In genomic region chr6:85498596-85499258, GRCh38 we compare ENCODE assay signal across 13 cellular contexts. TPM values are rescaled to one million over a fixed set of nuclear protein-coding genes. Genes with fewer than 3 reads are reported as not detected.
DNase-seq lines count a peak whose midpoint lies in the region; ATAC-seq, FAIRE-seq and TF ChIP-seq lines count a peak whose summit lies in the region.
"Had no signal": no experiment of that assay in that cellular context is flagged by ENCODE, and none has a peak within 500 bp of the region (broad histone marks: within the 10 kb centered on the region; RNA-seq: fewer than 3 reads in every experiment).

No MANE protein-coding gene starts in this region.

- peaks cover 8% of the 10 kb centered on the region for H3K4me1 ChIP-seq in CD8-positive, alpha-beta T cell (ENCODE audit: insufficient read depth, low read length)

- peaks cover 19% of the 10 kb centered on the region for H3K4me1 Mint-ChIP-seq in CD8-positive, alpha-beta T cell (ENCODE audit: low read depth)
- peaks cover 39% of the 10 kb centered on the region for H3K4me1 Mint-ChIP-seq in HFFc6 (ENCODE audit: low read depth)

- H3K36me3 Mint-ChIP-seq in CD8-positive, alpha-beta T cell, result peaks cover 41% of the 10 kb centered on the region
- H3K36me3 Mint-ChIP-seq in HFFc6 (ENCODE audit: low read depth), result peaks cover 60% of the 10 kb centered on the region

- DNase-seq in CD8-positive, alpha-beta T cell, result no peak
- no peak for DNase-seq in HFFc6
- DNase-seq in glomerular endothelial cell (ENCODE audit: extremely low read depth, low read depth, low spot score), result peak; percentile 37
- no peak for DNase-seq in activated CD4-positive, CD25-positive, alpha-beta regulatory T cell (lab: John Stamatoyannopoulos, UW)
- DNase-seq in HTR-8/SVneo (ENCODE audit: insufficient read length, low spot score), result no peak
- DNase-seq in cortex of kidney (lab: John Stamatoyannopoulos, UW), result no peak
- DNase-seq: activated CD4-positive, alpha-beta T cell treated with anti-CD3 and anti-CD28 coated beads for 4 hours; C1 segment of cervical spinal cord; glutamatergic neuron; NCI-H1092 treated with DMSO at 0.1 percent for 48 hours had no signal

- H3K36me3 ChIP-seq in CD8-positive, alpha-beta T cell (ENCODE audit: insufficient read depth, low read length), result no peaks in the 10 kb centered on the region

- H3K9me3 Mint-ChIP-seq in CD8-positive, alpha-beta T cell, result peaks cover 11% of the 10 kb centered on the region
- peaks cover 19% of the 10 kb centered on the region for H3K9me3 Mint-ChIP-seq in HFFc6

- no peaks in the 10 kb centered on the region for H3K27me3 Mint-ChIP-seq in CD8-positive, alpha-beta T cell (ENCODE audit: low read depth)
- H3K27me3 Mint-ChIP-seq in HFFc6 (ENCODE audit: insufficient read depth), result peaks cover 5% of the 10 kb centered on the region

- no peak overlapping the region for H3K27ac ChIP-seq in CD8-positive, alpha-beta T cell (ENCODE audit: low read depth, low read length)
- H3K27ac ChIP-seq in VCaP, result peak overlapping the region; percentile 54

- no peak overlapping the region for H3K27ac Mint-ChIP-seq in CD8-positive, alpha-beta T cell
- H3K27ac Mint-ChIP-seq in HFFc6, result peak overlapping the region; percentile 3; the same call in 1 of the 2 replicates

- CTCF ChIA-PET in CD8-positive, alpha-beta T cell (lab: Charles Lee), result no interaction called here

- H3K27me3 ChIP-seq in CD8-positive, alpha-beta T cell (ENCODE audit: insufficient read depth, low read length), result no peaks in the 10 kb centered on the region

- ATAC-seq in CD8-positive, alpha-beta T cell, result peak; percentile 20
- ATAC-seq in HG03354 (IDR thresholded peaks at IDR 0.05; ENCODE audit: poor library complexity, severe bottlenecking, unreplicated experiment), result no peak
- ATAC-seq: sciatic nerve had no signal

- no peak for FAIRE-seq in HTR-8/SVneo (lab: Jason Lieb, UNC)

- no peaks in the 10 kb centered on the region for H3K9me3 ChIP-seq in CD8-positive, alpha-beta T cell (ENCODE audit: low read length)

- TF ChIP-seq CTCF in CD8-positive, alpha-beta T cell (IDR thresholded peaks at IDR 0.05), result no peak
- TF ChIP-seq CTCF in HFFc6 (IDR thresholded peaks at IDR 0.05) (no peak), VCaP (conservative IDR thresholded peaks at IDR 0.05) (no peak)

- intact Hi-C loops in CD8-positive, alpha-beta T cell (cut with DNase I, micrococcal nuclease), result no loop called here

- POLR2A ChIA-PET in CD8-positive, alpha-beta T cell (lab: Charles Lee), result interaction anchor here (1.2 kb wide), 1 partner anchor 14 kb away, joined by 3 read pairs; no protein-coding TSS in a partner anchor

- H3K4me3 ChIP-seq in CD8-positive, alpha-beta T cell (ENCODE audit: low read depth, low read length), result no peak overlapping the region

- H3K4me3 Mint-ChIP-seq in CD8-positive, alpha-beta T cell, result no peak overlapping the region
- no peak overlapping the region for H3K4me3 Mint-ChIP-seq in HFFc6

RNA-seq across cellular contexts. Expression of gene NT5E, which starts 48.8 kb away (rescaled TPM):
- total RNA-seq in CD8-positive, alpha-beta T cell, result 10 to 100 TPM; 12.7 to 13.0 TPM
- total RNA-seq in HFFc6 (2021; fragmentation: NEBNext Ultra II Directional; extraction: Animal tissue kit (Norgen Biotek cat#: 25700)), result 100 to 1,000 TPM; 263 to 375 (median 316) TPM
- total RNA-seq in glomerular endothelial cell, result 140 and 201 TPM in 2 replicates

Comparison
In these comparisons a context has a peak if more than half of its experiments do, and no peak if none do; other contexts are left out.
1. RNA of gene NT5E, which starts 48.8 kb away (total RNA-seq): 263 to 375 TPM in HFFc6 and 140 to 201 TPM in glomerular endothelial cell; 12.7 to 13.0 TPM in CD8-positive, alpha-beta T cell; every median in the first group is over 10 times any median in the second.